In the genomic region with DNA sequence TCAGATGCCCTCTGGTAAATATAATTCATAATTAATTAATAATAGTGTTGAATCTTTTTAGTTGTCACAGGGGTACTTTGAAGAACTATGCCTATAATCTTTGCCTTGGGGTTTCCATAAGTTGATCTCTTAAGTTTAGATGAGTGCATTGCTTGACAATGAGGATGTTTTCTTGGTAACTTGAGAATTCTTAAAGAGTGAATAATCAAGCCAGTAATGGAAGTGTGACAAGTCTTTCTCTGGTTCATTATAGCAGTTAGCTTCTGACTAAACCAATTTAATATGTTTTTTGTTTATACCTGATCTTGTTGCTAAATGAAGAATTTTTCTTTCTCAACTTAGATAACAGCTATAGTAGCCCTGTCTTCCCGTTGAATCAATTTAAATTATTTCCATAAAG, we compare ENCODE assay signal across 14 cellular contexts. TPM values are rescaled to one million over a fixed set of nuclear protein-coding genes. Genes with fewer than 3 reads are reported as not detected.
A peak's percentile ranks its signal among the peaks of the same experiment; 100 is the strongest.
DNase-seq lines count a peak whose midpoint lies in the region; ATAC-seq and TF ChIP-seq lines count a peak whose summit lies in the region.
"Had no signal": no experiment of that assay in that cellular context is flagged by ENCODE, and none has a peak within 500 bp of the region (broad histone marks: within the 10 kb centered on the region; RNA-seq: fewer than 3 reads in every experiment).

No MANE protein-coding gene starts in this region.

- ATAC-seq in GM18909 (IDR thresholded peaks at IDR 0.05; ENCODE audit: poor library complexity, unreplicated experiment) (no peak), GM21717 (IDR thresholded peaks at IDR 0.05; ENCODE audit: unreplicated experiment) (no peak)
- ATAC-seq: stimulated activated naive CD8-positive, alpha-beta T cell treated with anti-CD3 and anti-CD28 coated beads, Interleukin-15, Interleukin-2, amounts not matched to agents 100 U/mL and 50 U/mL, for 24 hours; WTC11 had no signal

- peak; percentile 17 for DNase-seq in AG08396 (ENCODE audit: low spot score)
- DNase-seq in HS-5 (ENCODE audit: low read depth): peak; percentile 68
- peak; percentile 41 for DNase-seq in astrocyte of the cerebellum (ENCODE audit: low read depth)
- peak; percentile 79 for DNase-seq in iris pigment epithelial cell (ENCODE audit: low read depth)
- DNase-seq in SW480 (ENCODE audit: low spot score): no peak
- no peak for DNase-seq in posterior vena cava (ENCODE audit: low spot score)
- DNase-seq: activated naive CD4-positive, alpha-beta T cell treated with anti-CD3 and anti-CD28 coated beads, Interleukin-2, amount 10 ng/mL, durations not matched to agents 7 days and 5 days; BE2C; NCI-H1105; NCI-H510A treated with DMSO at 0.1 percent for 48 hours; stimulated activated naive CD8-positive, alpha-beta T cell treated with anti-CD3 and anti-CD28 coated beads, Interleukin-15, Interleukin-2, amounts not matched to agents 100 U/mL and 50 U/mL, for 24 hours had no signal

- no peak for TF ChIP-seq CTCF in astrocyte of the cerebellum (IDR thresholded peaks at IDR 0.05; ENCODE audit: low read depth, low read length, missing control alignments)

- intact Hi-C loops in posterior vena cava (cut with DNase I): no loop called here

- in situ Hi-C loops in astrocyte of the cerebellum (cut with HindIII; ENCODE audit: low sequenced_read_pairs): no loop called here

- H3K4me3 ChIP-seq in astrocyte of the cerebellum (ENCODE audit: low read depth, low read length): no peak overlapping the region

RNA-seq across cellular contexts. Expression of gene ATXN10, which starts 46.2 kb away (rescaled TPM):
- 100 to 1,000 TPM; 108 to 117 TPM for total RNA-seq in posterior vena cava

Comparison
In these comparisons a context has a peak if more than half of its experiments do, and no peak if none do; other contexts are left out.
1. DNase-seq: peak in AG08396 (single experiment), HS-5 (single experiment), astrocyte of the cerebellum (single experiment) and iris pigment epithelial cell (single experiment); none in SW480 (single experiment) and posterior vena cava (single experiment).